In the genomic region with DNA sequence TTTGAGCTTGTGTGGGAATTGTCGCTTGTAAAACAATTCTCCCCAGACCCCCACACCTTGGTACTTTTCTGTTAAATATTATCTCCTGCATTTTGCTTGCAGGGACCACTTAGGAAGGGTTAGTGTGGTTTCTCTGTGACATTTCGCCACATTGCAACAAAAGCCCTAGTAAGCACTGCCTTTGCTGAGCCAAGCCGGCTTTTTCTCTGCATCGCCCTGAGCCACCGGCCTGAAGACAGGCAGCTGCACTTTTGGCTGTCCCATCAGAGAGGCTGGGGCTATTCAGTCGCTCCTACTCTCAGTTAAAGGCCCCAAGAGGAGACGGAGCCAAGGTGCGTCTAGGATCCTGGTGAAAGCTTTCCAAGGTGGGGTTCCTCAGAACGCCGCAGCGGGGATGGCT, we compare ENCODE assay signal across 35 cellular contexts. TPM values are rescaled to one million over a fixed set of nuclear protein-coding genes. Genes with fewer than 3 reads are reported as not detected.
"Had no signal": no experiment of that assay in that cellular context is flagged by ENCODE, and none has a peak within 500 bp of the region (broad histone marks: within the 10 kb centered on the region; RNA-seq: fewer than 3 reads in every experiment).

No MANE protein-coding gene starts in this region.

- DNase-seq: activated CD4-positive, alpha-beta T cell treated with anti-CD3 and anti-CD28 coated beads for 1 hour; activated CD4-positive, alpha-beta T cell treated with anti-CD3 and anti-CD28 coated beads for 48 hours; activated CD4-positive, alpha-beta T cell treated with anti-CD3 and anti-CD28 coated beads, Interleukin-2, amount 50 U/mL, for 1 hour; activated CD4-positive, alpha-beta T cell treated with anti-CD3 and anti-CD28 coated beads, Interleukin-2, amount 50 U/mL, for 48 hours; activated CD8-positive, alpha-beta memory T cell treated with anti-CD3 and anti-CD28 coated beads for 24 hours; activated CD8-positive, alpha-beta T cell treated with anti-CD3 and anti-CD28 coated beads for 36 hours; activated effector memory CD4-positive, alpha-beta T cell treated with anti-CD3 and anti-CD28 coated beads, Interleukin-2, amount 50 U/mL, for 16 hours; activated naive CD4-positive, alpha-beta T cell treated with anti-CD3 and anti-CD28 coated beads for 36 hours; activated naive CD8-positive, alpha-beta T cell treated with anti-CD3 and anti-CD28 coated beads for 36 hours; activated naive CD8-positive, alpha-beta T cell treated with anti-CD3 and anti-CD28 coated beads, Interleukin-2, amount 50 U/mL, for 24 hours; activated T-cell treated with anti-CD3 and anti-CD28 coated beads, Interleukin-2, amount 50 U/mL, for 48 hours; adrenal gland; amygdala; cortex of kidney; dermis blood vessel endothelial cell; effector CD8-positive, alpha-beta T cell; esophagus squamous epithelium; foreskin melanocyte; head of caudate nucleus; T-helper 2 cell had no signal

- H3K36me3 Mint-ChIP-seq: activated naive CD4-positive, alpha-beta T cell treated with anti-CD3 and anti-CD28 coated beads, Interleukin-2, amount 50 U/mL, for 24 hours; activated naive CD8-positive, alpha-beta T cell treated with anti-CD3 and anti-CD28 coated beads for 36 hours; brain; WTC11 had no signal

- H3K27me3 ChIP-seq: ascending aorta had no signal

- H3K27ac ChIP-seq: adrenal gland, ascending aorta, breast epithelium, cardiac muscle cell, epithelial cell of prostate, esophagus squamous epithelium, gastroesophageal sphincter had no signal

- H3K36me3 ChIP-seq: adrenal gland, ascending aorta, breast epithelium, cardiac muscle cell, esophagus squamous epithelium, gastroesophageal sphincter had no signal

- H3K27ac Mint-ChIP-seq: activated CD8-positive, alpha-beta T cell treated with anti-CD3 and anti-CD28 coated beads for 36 hours; activated naive CD4-positive, alpha-beta T cell treated with anti-CD3 and anti-CD28 coated beads for 36 hours; activated naive CD4-positive, alpha-beta T cell treated with anti-CD3 and anti-CD28 coated beads, Interleukin-2, amount 50 U/mL, for 24 hours; activated naive CD8-positive, alpha-beta T cell treated with anti-CD3 and anti-CD28 coated beads for 36 hours; activated naive CD8-positive, alpha-beta T cell treated with anti-CD3 and anti-CD28 coated beads, Interleukin-2, amount 50 U/mL, for 24 hours; activated T-helper 1 cell treated with anti-CD3 and anti-CD28 coated beads, Interleukin-12 subunit alpha, Interleukin-12 subunit beta, Interleukin-2, Interleukin-4 antibody, amounts not matched to agents 30 ng/mL and 10 ng/mL and 1 ng/mL, durations not matched to agents 14 hours and 24 hours and 36 hours; activated T-helper 2 cell treated with anti-CD3 and anti-CD28 coated beads, Interferon-gamma antibody, Interleukin-2, Interleukin-4, amounts not matched to agents 10 μg/mL and 5 μg/mL and 100 μg/mL, durations not matched to agents 14 hours and 24 hours and 36 hours; WTC11 had no signal

- H3K4me1 ChIP-seq: adrenal gland, ascending aorta, breast epithelium, esophagus squamous epithelium had no signal

- H3K9me3 Mint-ChIP-seq: activated CD8-positive, alpha-beta T cell treated with anti-CD3 and anti-CD28 coated beads for 36 hours; activated naive CD4-positive, alpha-beta T cell treated with anti-CD3 and anti-CD28 coated beads for 36 hours; activated naive CD4-positive, alpha-beta T cell treated with anti-CD3 and anti-CD28 coated beads, Interleukin-2, amount 50 U/mL, for 24 hours; activated naive CD8-positive, alpha-beta T cell treated with anti-CD3 and anti-CD28 coated beads for 36 hours; activated naive CD8-positive, alpha-beta T cell treated with anti-CD3 and anti-CD28 coated beads, Interleukin-2, amount 50 U/mL, for 24 hours; activated T-helper 1 cell treated with anti-CD3 and anti-CD28 coated beads, Interleukin-12 subunit alpha, Interleukin-12 subunit beta, Interleukin-2, Interleukin-4 antibody, amounts not matched to agents 30 ng/mL and 10 ng/mL and 1 ng/mL, durations not matched to agents 14 hours and 24 hours and 36 hours; activated T-helper 2 cell treated with anti-CD3 and anti-CD28 coated beads, Interferon-gamma antibody, Interleukin-2, Interleukin-4, amounts not matched to agents 10 μg/mL and 5 μg/mL and 100 μg/mL, durations not matched to agents 14 hours and 24 hours and 36 hours; central memory CD8-positive, alpha-beta T cell; WTC11 had no signal

- H3K9me3 ChIP-seq: adrenal gland, ascending aorta, breast epithelium, esophagus squamous epithelium, gastroesophageal sphincter had no signal

- H3K4me1 Mint-ChIP-seq: activated naive CD8-positive, alpha-beta T cell treated with anti-CD3 and anti-CD28 coated beads, Interleukin-2, amount 50 U/mL, for 24 hours; central memory CD8-positive, alpha-beta T cell had no signal

- H3K4me3 ChIP-seq: adrenal gland, ascending aorta, breast epithelium, cardiac muscle cell, esophagus squamous epithelium, gastroesophageal sphincter had no signal

- ATAC-seq: activated CD8-positive, alpha-beta T cell treated with anti-CD3 and anti-CD28 coated beads for 36 hours; activated naive CD8-positive, alpha-beta T cell treated with anti-CD3 and anti-CD28 coated beads, Interleukin-2, amount 50 U/mL, for 24 hours; gastroesophageal sphincter; WTC11 had no signal

- H3K4me3 Mint-ChIP-seq: activated CD8-positive, alpha-beta T cell treated with anti-CD3 and anti-CD28 coated beads for 36 hours; activated naive CD4-positive, alpha-beta T cell treated with anti-CD3 and anti-CD28 coated beads for 36 hours; activated naive CD4-positive, alpha-beta T cell treated with anti-CD3 and anti-CD28 coated beads, Interleukin-2, amount 50 U/mL, for 24 hours; activated naive CD8-positive, alpha-beta T cell treated with anti-CD3 and anti-CD28 coated beads for 36 hours; activated naive CD8-positive, alpha-beta T cell treated with anti-CD3 and anti-CD28 coated beads, Interleukin-2, amount 50 U/mL, for 24 hours; activated T-helper 1 cell treated with anti-CD3 and anti-CD28 coated beads, Interleukin-12 subunit alpha, Interleukin-12 subunit beta, Interleukin-2, Interleukin-4 antibody, amounts not matched to agents 30 ng/mL and 10 ng/mL and 1 ng/mL, durations not matched to agents 14 hours and 24 hours and 36 hours; central memory CD8-positive, alpha-beta T cell; WTC11 had no signal

RNA-seq across cellular contexts. Expression of a gene that starts 5.7 kb away (rescaled TPM):
- total RNA-seq: activated CD8-positive, alpha-beta T cell treated with anti-CD3 and anti-CD28 coated beads for 36 hours; activated naive CD4-positive, alpha-beta T cell treated with anti-CD3 and anti-CD28 coated beads for 36 hours; activated naive CD8-positive, alpha-beta T cell treated with anti-CD3 and anti-CD28 coated beads for 36 hours; activated T-helper 1 cell treated with anti-CD3 and anti-CD28 coated beads, Interleukin-12 subunit alpha, Interleukin-12 subunit beta, Interleukin-2, Interleukin-4 antibody, amounts not matched to agents 30 ng/mL and 10 ng/mL and 1 ng/mL, durations not matched to agents 14 hours and 24 hours and 36 hours; activated T-helper 2 cell treated with anti-CD3 and anti-CD28 coated beads, Interferon-gamma antibody, Interleukin-2, Interleukin-4, amounts not matched to agents 10 μg/mL and 5 μg/mL and 100 μg/mL, durations not matched to agents 14 hours and 24 hours and 36 hours; ascending aorta; dermis blood vessel endothelial cell; endothelial cell of umbilical vein; esophagus squamous epithelium; fibroblast of lung; fibroblast of villous mesenchyme; T-helper 1 cell treated with Interleukin-12 subunit alpha and Interleukin-12 subunit beta and Interleukin-4 antibody, amounts not matched to agents 30 ng/mL and 1 ng/mL, for 36 hours had no signal
